In genomic region chr14:67857778-67858350, GRCh38 we compare ENCODE assay signal across 14 cellular contexts.
"Had no signal": no experiment of that assay in that cellular context is flagged by ENCODE, and none has a peak within 500 bp of the region (broad histone marks: within the 10 kb centered on the region; RNA-seq: fewer than 3 reads in every experiment).

No MANE protein-coding gene starts in this region.

- ATAC-seq: activated T-helper 17 cell treated with anti-CD3 and anti-CD28 coated beads, Interleukin-2, amount 50 U/mL, for 72 hours; naive thymus-derived CD8-positive, alpha-beta T cell had no signal

- DNase-seq: activated CD4-positive, alpha-beta T cell treated with anti-CD3 and anti-CD28 coated beads, Interleukin-2, amount 50 U/mL, for 48 hours; activated CD4-positive, CD25-positive, alpha-beta regulatory T cell treated with anti-CD3 and anti-CD28 coated beads, Interleukin-2, amount 50 U/mL, for 72 hours; activated naive CD4-positive, alpha-beta T cell treated with anti-CD3 and anti-CD28 coated beads, Interleukin-2, amount 10 ng/mL, durations not matched to agents 7 days and 5 days; esophagus squamous epithelium; mesenchymal stem cell; naive thymus-derived CD8-positive, alpha-beta T cell; nucleus accumbens; stimulated activated CD4-positive, alpha-beta T cell treated with anti-CD3 and anti-CD28 coated beads, Interleukin-4, amount 100 ng/mL, for 4 hours; stimulated activated CD8-positive, alpha-beta memory T cell treated with anti-CD3 and anti-CD28 coated beads, Interleukin-4, amount 100 ng/mL, for 48 hours; stimulated activated naive CD4-positive, alpha-beta T cell treated with Interleukin-2 at 50 U/mL for 16 hours had no signal

- H3K27ac ChIP-seq: esophagus squamous epithelium, hepatocyte, right atrium auricular region had no signal

- H3K4me3 ChIP-seq: esophagus squamous epithelium, hepatocyte, right atrium auricular region, smooth muscle cell had no signal

- H3K4me2 ChIP-seq: hepatocyte, smooth muscle cell had no signal

- H3K36me3 ChIP-seq: esophagus squamous epithelium, right atrium auricular region had no signal

- H3K27me3 ChIP-seq: esophagus squamous epithelium, hepatocyte, right atrium auricular region had no signal

- H3K9me3 ChIP-seq: esophagus squamous epithelium, right atrium auricular region had no signal

- H2AFZ ChIP-seq: hepatocyte had no signal

- H3K4me1 ChIP-seq: esophagus squamous epithelium, right atrium auricular region had no signal
